In genomic region chr5:103138202-103138601, GRCh38 we compare ENCODE assay signal across 29 cellular contexts.
"Had no signal": no experiment of that assay in that cellular context is flagged by ENCODE, and none has a peak within 500 bp of the region (broad histone marks: within the 10 kb centered on the region; RNA-seq: fewer than 3 reads in every experiment).

No MANE protein-coding gene starts in this region.

- H3K4me1 ChIP-seq: adrenal gland, esophagus squamous epithelium had no signal

- H3K27ac ChIP-seq: adrenal gland, body of pancreas, epithelial cell of prostate, esophagus squamous epithelium, gastroesophageal sphincter, WERI-Rb-1 had no signal

- H3K4me3 ChIP-seq: adrenal gland, body of pancreas, esophagus squamous epithelium, gastroesophageal sphincter had no signal

- FAIRE-seq: endothelial cell of umbilical vein had no signal

- H3K27me3 ChIP-seq: adrenal gland, body of pancreas, esophagus squamous epithelium, gastroesophageal sphincter had no signal

- DNase-seq: activated B cell treated with CpG ODN at 0.5 μM for 24 hours; activated CD4-positive, alpha-beta memory T cell treated with anti-CD3 and anti-CD28 coated beads for 36 hours; activated CD4-positive, alpha-beta T cell treated with anti-CD3 and anti-CD28 coated beads, Interleukin-2, amount 10 ng/mL, durations not matched to agents 24 days and 14 days; activated CD8-positive, alpha-beta memory T cell treated with anti-CD3 and anti-CD28 coated beads, Interleukin-2, amount 10 ng/mL, durations not matched to agents 7 days and 5 days; activated CD8-positive, alpha-beta memory T cell treated with anti-CD3 and anti-CD28 coated beads, Interleukin-2, amount 50 U/mL, for 4 hours; activated CD8-positive, alpha-beta T cell treated with anti-CD3 and anti-CD28 coated beads, Interleukin-2, amount 10 ng/mL, durations not matched to agents 7 days and 5 days; activated effector memory CD4-positive, alpha-beta T cell treated with anti-CD3 and anti-CD28 coated beads, Interleukin-2, amount 50 U/mL, for 16 hours; activated naive CD4-positive, alpha-beta T cell treated with anti-CD3 and anti-CD28 coated beads for 36 hours; activated naive CD8-positive, alpha-beta T cell treated with anti-CD3 and anti-CD28 coated beads for 36 hours; activated naive CD8-positive, alpha-beta T cell treated with anti-CD3 and anti-CD28 coated beads, Interleukin-2, amount 50 U/mL, for 24 hours; activated T-cell treated with anti-CD3 and anti-CD28 coated beads, Interleukin-2, amount 50 U/mL, for 1 hour; activated T-cell treated with anti-CD3 and anti-CD28 coated beads, Interleukin-2, amount 50 U/mL, for 48 hours; adrenal gland; amygdala; aorta; body of pancreas; caudate nucleus; cortex of kidney; effector CD8-positive, alpha-beta T cell; esophagus squamous epithelium; foreskin melanocyte; T-helper 1 cell; T-helper 17 cell; T1000; WERI-Rb-1 had no signal

- H3K36me3 ChIP-seq: WERI-Rb-1 had no signal

- H3K9me3 ChIP-seq: adrenal gland, body of pancreas, esophagus squamous epithelium, gastroesophageal sphincter had no signal

- ATAC-seq: activated CD4-positive, CD25-positive, alpha-beta regulatory T cell treated with anti-CD3 and anti-CD28 coated beads, Interleukin-2, amount 50 U/mL, for 24 hours; activated naive CD8-positive, alpha-beta T cell treated with anti-CD3 and anti-CD28 coated beads, Interleukin-2, amount 50 U/mL, for 24 hours; body of pancreas; gastroesophageal sphincter had no signal
